8 cellular contexts compared by ENCODE assay signal in the genomic region with DNA sequence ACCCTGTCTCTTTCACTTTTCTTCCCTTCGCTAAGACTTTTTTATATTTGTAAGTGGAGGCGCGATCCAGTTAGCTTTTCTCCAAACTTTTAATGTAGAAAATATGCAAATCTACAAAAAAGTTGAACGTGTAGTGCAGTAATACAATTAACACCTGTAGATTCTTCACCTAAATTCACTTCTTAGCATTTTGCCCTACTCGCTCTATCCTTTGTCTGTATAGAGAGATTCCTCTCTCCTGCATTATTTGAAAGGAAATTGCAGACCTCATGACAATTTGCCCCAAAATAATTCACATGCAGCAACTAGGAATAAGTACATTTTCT. TPM values are rescaled to one million over a fixed set of nuclear protein-coding genes. Genes with fewer than 3 reads are reported as not detected.
DNase-seq lines count a peak whose midpoint lies in the region; ATAC-seq, FAIRE-seq and TF ChIP-seq lines count a peak whose summit lies in the region.

No MANE protein-coding gene starts in this region.

- intact Hi-C loops in endothelial cell of umbilical vein (cut with micrococcal nuclease) = loop anchor here (1.0 kb wide), 2 partner anchors 14 to 90 kb away; a partner anchor contains a TSS

- H3K4me2 ChIP-seq in endothelial cell of umbilical vein (ENCODE audit: insufficient read depth, low read length) (peak overlapping the region; percentile 99), neural progenitor cell (peak overlapping the region; percentile 75)

- TF ChIP-seq POLR2A in NB4 (IDR thresholded peaks at IDR 0.05; ENCODE audit: extremely low read depth, insufficient read length) = no peak
- TF ChIP-seq POLR2A in endothelial cell of umbilical vein (IDR thresholded peaks at IDR 0.05; ENCODE audit: low read depth, low read length) = no peak

- no peak for ATAC-seq in GM19324 (IDR thresholded peaks at IDR 0.05; ENCODE audit: low FRiP score, unreplicated experiment)
- no peak for ATAC-seq in GM19467 (IDR thresholded peaks at IDR 0.05; ENCODE audit: unreplicated experiment)

- no peaks in the 10 kb centered on the region for H3K9me1 ChIP-seq in endothelial cell of umbilical vein (replicated peaks; ENCODE audit: control insufficient read depth, extremely low read depth, insufficient read depth, low read length)

- POLR2A ChIA-PET in endothelial cell of umbilical vein (lab: Charles Lee) = interaction anchor here (0.6 kb wide), 1 partner anchor 258 kb away, joined by 3 read pairs; no protein-coding TSS in a partner anchor

- no TSS peak for BruUV-seq in endothelial cell of umbilical vein (replicated peaks; lab: Mats Ljungman, UMichigan)

- no peaks in the 10 kb centered on the region for H3K27me3 ChIP-seq in BE2C
- H3K27me3 ChIP-seq in endothelial cell of umbilical vein (ENCODE audit: control insufficient read depth in 2 of 2, insufficient read depth in 2 of 2, low read length in 2 of 2) = no peaks in the 10 kb centered on the region
- H3K27me3 ChIP-seq in neural progenitor cell = peaks cover 5% of the 10 kb centered on the region

- FAIRE-seq in endothelial cell of umbilical vein (lab: Jason Lieb, UNC) = no peak

- H3K27ac Mint-ChIP-seq in neural progenitor cell = peak overlapping the region; percentile 100

- dilution Hi-C loops in endothelial cell of umbilical vein (cut with MboI; ENCODE audit: extremely low pct_ligation_motif_present, low sequenced_read_pairs) = no loop called here

- H3K9me3 ChIP-seq in BE2C (no peaks in the 10 kb centered on the region), endothelial cell of umbilical vein (replicated peaks; ENCODE audit: control insufficient read depth, insufficient read depth, low read length) (no peaks in the 10 kb centered on the region), neural progenitor cell (ENCODE audit: low read depth) (no peaks in the 10 kb centered on the region)

- H3K27me3 Mint-ChIP-seq in neural progenitor cell (ENCODE audit: insufficient read depth, low read depth) = peaks cover 7% of the 10 kb centered on the region

- peak overlapping the region; percentile 99 for H2AFZ ChIP-seq in endothelial cell of umbilical vein (ENCODE audit: low read depth, low read length)
- peak overlapping the region; percentile 1 for H2AFZ ChIP-seq in neural progenitor cell (replicated peaks)

- H3K9ac ChIP-seq in endothelial cell of umbilical vein (replicated peaks; ENCODE audit: extremely low read depth, insufficient read depth, low read length) = peak overlapping the region; percentile 59
- H3K9ac ChIP-seq in neural progenitor cell = no peak overlapping the region

- H3K4me3 Mint-ChIP-seq in neural progenitor cell = peak overlapping the region; percentile 79

- no peaks in the 10 kb centered on the region for H3K36me3 ChIP-seq in BE2C
- no peaks in the 10 kb centered on the region for H3K36me3 ChIP-seq in endothelial cell of umbilical vein (ENCODE audit: control insufficient read depth in 2 of 2, extremely low read depth in 1 of 2, insufficient read depth in 2 of 2, low read length in 2 of 2)
- H3K36me3 ChIP-seq in neural progenitor cell = no peaks in the 10 kb centered on the region

- H4K20me1 ChIP-seq in endothelial cell of umbilical vein (replicated peaks; ENCODE audit: control insufficient read depth, extremely low read depth, insufficient read depth, low read length) = no peaks in the 10 kb centered on the region
- no peaks in the 10 kb centered on the region for H4K20me1 ChIP-seq in neural progenitor cell (ENCODE audit: low read depth)

- H3K79me2 ChIP-seq in endothelial cell of umbilical vein (ENCODE audit: control insufficient read depth, insufficient read depth, low read length) (no peaks in the 10 kb centered on the region), neural progenitor cell (ENCODE audit: low read depth) (no peaks in the 10 kb centered on the region)

- H3K9me3 Mint-ChIP-seq in neural progenitor cell = peaks cover 2% of the 10 kb centered on the region

- no peaks in the 10 kb centered on the region for H3K36me3 Mint-ChIP-seq in neural progenitor cell

- H3K4me3 ChIP-seq in BE2C (ENCODE audit: low read depth, low read length) (peak overlapping the region; percentile 80), NB4 (ENCODE audit: low read depth, low read length) (peak overlapping the region; percentile 50), endothelial cell of umbilical vein (replicated peaks in 1 of 3; ENCODE audit: insufficient read depth in 1 of 3, low read depth in 1 of 3, low read length in 3 of 3) (peak overlapping the region; percentile 48 to 86 (median 83)), neural progenitor cell (peak overlapping the region; percentile 31)

- peaks cover 74% of the 10 kb centered on the region for H3F3A ChIP-seq in neural progenitor cell (ENCODE audit: low read depth)

- TF ChIP-seq CTCF in BE2C (IDR thresholded peaks at IDR 0.05; ENCODE audit: low read depth, low read length) (no peak), NB4 (IDR thresholded peaks at IDR 0.05; ENCODE audit: low read depth, low read length) (no peak), endothelial cell of umbilical vein (IDR thresholded peaks at IDR 0.05; ENCODE audit: extremely low read depth in 1 of 2, insufficient read depth in 1 of 2, low read depth in 1 of 2, low read length in 2 of 2) (no peak), neural progenitor cell (IDR thresholded peaks at IDR 0.05) (no peak)

- CTCF ChIA-PET in endothelial cell of umbilical vein (lab: Charles Lee) = interaction anchor here (1.8 to 2.0 kb wide), 2 partner anchors 25 to 129 kb away, joined by 6 to 11 read pairs; no protein-coding TSS in a partner anchor

- H3K27ac ChIP-seq in endothelial cell of umbilical vein (ENCODE audit: insufficient read depth, low read depth, low read length) (no peak overlapping the region), neural progenitor cell (peak overlapping the region; percentile 97)

- peaks cover 75% of the 10 kb centered on the region for H3K4me1 Mint-ChIP-seq in neural progenitor cell

- DNase-seq in BE2C (no peak), NB4 (ENCODE audit: low read depth) (no peak), endothelial cell of umbilical vein (ENCODE audit: low read depth, low spot score) (no peak), neural progenitor cell (ENCODE audit: low spot score) (no peak), iPS-NIHi11 (ENCODE audit: low spot score) (no peak), midbrain (lab: John Stamatoyannopoulos, UW) (no peak)

- H3K4me1 ChIP-seq in BE2C = no peaks in the 10 kb centered on the region
- H3K4me1 ChIP-seq in endothelial cell of umbilical vein (ENCODE audit: control insufficient read depth, extremely low read depth, insufficient read depth, low read length) = peaks cover 19% of the 10 kb centered on the region
- peaks cover 78% of the 10 kb centered on the region for H3K4me1 ChIP-seq in neural progenitor cell

TF ChIP-seq in endothelial cell of umbilical vein, 7 proteins besides CTCF, POLR2A, EP300 and RAD21:
- TF ChIP-seq FOS (IDR thresholded peaks at IDR 0.05; ENCODE audit: borderline replicate concordance, insufficient read depth, low read length) = no peak
- TF ChIP-seq POLR2AphosphoS5 (IDR thresholded peaks at IDR 0.05; ENCODE audit: insufficient read depth, low read depth, low read length) = no peak
- no peak for TF ChIP-seq EZH2 (IDR thresholded peaks at IDR 0.05; ENCODE audit: borderline replicate concordance, low read depth, low read length, severe bottlenecking)
- TF ChIP-seq GATA2 (IDR thresholded peaks at IDR 0.05; ENCODE audit: insufficient read depth, insufficient read length, low read depth, low read length) = no peak
- TF ChIP-seq, protein P1, sequence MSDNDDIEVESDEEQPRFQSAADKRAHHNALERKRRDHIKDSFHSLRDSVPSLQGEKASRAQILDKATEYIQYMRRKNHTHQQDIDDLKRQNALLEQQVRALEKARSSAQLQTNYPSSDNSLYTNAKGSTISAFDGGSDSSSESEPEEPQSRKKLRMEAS (IDR thresholded peaks at IDR 0.05; ENCODE audit: insufficient read depth, insufficient read length) = no peak
- no peak for TF ChIP-seq JUN (IDR thresholded peaks at IDR 0.05; ENCODE audit: borderline replicate concordance, insufficient read depth, insufficient read length, low read depth)
- TF ChIP-seq MYC (IDR thresholded peaks at IDR 0.05; ENCODE audit: low read depth, low read length) = no peak

RNA-seq across cellular contexts. Expression of a gene that starts 21.4 kb away (rescaled TPM):
- 8.5 TPM for polyA plus RNA-seq in BE2C (2012; ENCODE audit: insufficient read depth, insufficient read length, low read depth)
- total RNA-seq in endothelial cell of umbilical vein (0.38 and 0.53 TPM in 2 replicates), neural progenitor cell (ENCODE audit: low replicate concordance) (14.0 and 27.6 TPM in 2 replicates)
- 0.11 TPM in 2 replicates for polyA plus RNA-seq in endothelial cell of umbilical vein
- polyA plus RNA-seq in endothelial cell of umbilical vein (2011; cell fraction: cytosol; rRNA removed) = 0.06 and 0.07 TPM in 2 replicates
- polyA plus RNA-seq in endothelial cell of umbilical vein (2011; cell fraction: nucleus; rRNA removed) = 0.11 TPM in 2 replicates
- polyA plus RNA-seq in endothelial cell of umbilical vein (2012) = 0.25 and 0.36 TPM in 2 replicates
- 0.11 TPM in 1 of 2 replicates, not detected in the other for polyA minus RNA-seq in endothelial cell of umbilical vein
- polyA minus RNA-seq in endothelial cell of umbilical vein (2011; cell fraction: cytosol; rRNA and poly(A)+ RNA removed) = 0.51 TPM
- 0.14 TPM in 1 of 2 replicates, not detected in the other for polyA minus RNA-seq in endothelial cell of umbilical vein (2011; cell fraction: nucleus; rRNA and poly(A)+ RNA removed)

RNA-seq across cellular contexts. Expression of a gene that starts 35.7 kb away (rescaled TPM):
- 17.8 TPM for polyA plus RNA-seq in BE2C (2012; ENCODE audit: insufficient read depth, insufficient read length, low read depth)
- total RNA-seq in endothelial cell of umbilical vein = 21.3 and 23.1 TPM in 2 replicates
- polyA plus RNA-seq in endothelial cell of umbilical vein = 8.5 and 9.9 TPM in 2 replicates
- polyA plus RNA-seq in endothelial cell of umbilical vein (2011; cell fraction: cytosol; rRNA removed) = 3.7 and 5.3 TPM in 2 replicates
- 86.0 and 116 TPM in 2 replicates for polyA plus RNA-seq in endothelial cell of umbilical vein (2011; cell fraction: nucleus; rRNA removed)
- polyA plus RNA-seq in endothelial cell of umbilical vein (2012) = 22.3 and 24.7 TPM in 2 replicates
- polyA minus RNA-seq in endothelial cell of umbilical vein = 33.2 and 40.4 TPM in 2 replicates
- 22.3 TPM for polyA minus RNA-seq in endothelial cell of umbilical vein (2011; cell fraction: cytosol; rRNA and poly(A)+ RNA removed)
- 60.5 and 86.2 TPM in 2 replicates for polyA minus RNA-seq in endothelial cell of umbilical vein (2011; cell fraction: nucleus; rRNA and poly(A)+ RNA removed)
- total RNA-seq in neural progenitor cell (ENCODE audit: low replicate concordance) = 87.3 and 127 TPM in 2 replicates

Comparison
In these comparisons a context has a peak if more than half of its experiments do, and no peak if none do; other contexts are left out.
1. H3K4me3 ChIP-seq: peak in every context shown above with its lines; median percentile 83 in endothelial cell of umbilical vein; 80 in BE2C; 50 in NB4; 31 in neural progenitor cell.